35 cellular contexts compared by ENCODE assay signal in genomic region chr12:60112063-60112462, GRCh38.
"Had no signal": no experiment of that assay in that cellular context is flagged by ENCODE, and none has a peak within 500 bp of the region (broad histone marks: within the 10 kb centered on the region; RNA-seq: fewer than 3 reads in every experiment).

No MANE protein-coding gene starts in this region.

- H3K27me3 ChIP-seq: adrenal gland, body of pancreas, brain microvascular endothelial cell, cardiac muscle cell had no signal

- ATAC-seq: activated CD8-positive, alpha-beta T cell treated with anti-CD3 and anti-CD28 coated beads for 36 hours; activated naive CD4-positive, alpha-beta T cell treated with anti-CD3 and anti-CD28 coated beads, Interleukin-2, amount 50 U/mL, for 72 hours; activated T-cell treated with anti-CD3 and anti-CD28 coated beads, Interleukin-2, amount 50 U/mL, for 4 hours; activated T-cell treated with anti-CD3 and anti-CD28 coated beads, Interleukin-2, amount 50 U/mL, for 72 hours; activated T-helper 17 cell treated with anti-CD3 and anti-CD28 coated beads, Interleukin-2, amount 50 U/mL, for 72 hours; body of pancreas had no signal

- H3K4me1 ChIP-seq: adrenal gland, body of pancreas had no signal

- H3K9me3 ChIP-seq: adrenal gland, body of pancreas had no signal

- H3K4me3 ChIP-seq: adrenal gland, body of pancreas, cardiac muscle cell had no signal

- H3K36me3 ChIP-seq: adrenal gland, brain microvascular endothelial cell, cardiac muscle cell had no signal

- DNase-seq: activated B cell treated with CpG ODN at 0.5 μM for 24 hours; activated CD4-positive, alpha-beta memory T cell treated with anti-CD3 and anti-CD28 coated beads for 36 hours; activated CD4-positive, alpha-beta T cell treated with anti-CD3 and anti-CD28 coated beads for 4 hours; activated CD4-positive, alpha-beta T cell treated with anti-CD3 and anti-CD28 coated beads, Interleukin-2, amount 10 ng/mL, durations not matched to agents 24 days and 14 days; activated CD4-positive, alpha-beta T cell treated with anti-CD3 and anti-CD28 coated beads, Interleukin-2, amount 50 U/mL, for 1 hour; activated CD4-positive, alpha-beta T cell treated with anti-CD3 and anti-CD28 coated beads, Interleukin-2, amount 50 U/mL, for 4 hours; activated CD4-positive, CD25-positive, alpha-beta regulatory T cell treated with anti-CD3 and anti-CD28 coated beads, Interleukin-2, amount 50 U/mL, for 72 hours; activated CD8-positive, alpha-beta memory T cell treated with anti-CD3 and anti-CD28 coated beads, Interleukin-2, amount 50 U/mL, for 4 hours; activated CD8-positive, alpha-beta T cell treated with anti-CD3 and anti-CD28 coated beads for 36 hours; activated effector memory CD4-positive, alpha-beta T cell treated with anti-CD3 and anti-CD28 coated beads, Interleukin-2, amount 50 U/mL, for 16 hours; activated gamma-delta T cell treated with Interleukin-2 at 50 U/mL for 16 hours; activated naive CD4-positive, alpha-beta T cell; activated naive CD4-positive, alpha-beta T cell treated with anti-CD3 and anti-CD28 coated beads for 36 hours; activated naive CD4-positive, alpha-beta T cell treated with anti-CD3 and anti-CD28 coated beads, Interleukin-2, amount 50 U/mL, for 16 hours; activated naive CD8-positive, alpha-beta T cell treated with anti-CD3 and anti-CD28 coated beads for 36 hours; activated T-cell treated with anti-CD3 and anti-CD28 coated beads for 4 hours; activated T-cell treated with anti-CD3 and anti-CD28 coated beads, Interleukin-2, amount 50 U/mL, for 1 hour; activated T-cell treated with anti-CD3 and anti-CD28 coated beads, Interleukin-2, amount 50 U/mL, for 4 hours; activated T-cell treated with anti-CD3 and anti-CD28 coated beads, Interleukin-2, amount 50 U/mL, for 72 hours; adrenal gland; amniotic stem cell; aorta; body of pancreas; brain microvascular endothelial cell; caudate nucleus; cerebellar nuclear complex; T-helper 2 cell; T-helper 9 cell had no signal

- H3K27ac ChIP-seq: adrenal gland, body of pancreas, brain microvascular endothelial cell, cardiac muscle cell, VCaP had no signal

- FAIRE-seq: astrocyte, bronchial epithelial cell, TTC549 had no signal
